21 cellular contexts compared by ENCODE assay signal in genomic region chr1:78054972-78055371, GRCh38. TPM values are rescaled to one million over a fixed set of nuclear protein-coding genes. Genes with fewer than 3 reads are reported as not detected.
DNase-seq lines count a peak whose midpoint lies in the region; ATAC-seq, FAIRE-seq and TF ChIP-seq lines count a peak whose summit lies in the region.
"Had no signal": no experiment of that assay in that cellular context is flagged by ENCODE, and none has a peak within 500 bp of the region (broad histone marks: within the 10 kb centered on the region; RNA-seq: fewer than 3 reads in every experiment).

No MANE protein-coding gene starts in this region.

- no peak overlapping the region for H3K4me3 Mint-ChIP-seq in activated CD4-positive, alpha-beta T cell treated with anti-CD3 and anti-CD28 coated beads for 36 hours
- no peak overlapping the region for H3K4me3 Mint-ChIP-seq in activated CD4-positive, alpha-beta T cell treated with anti-CD3 and anti-CD28 coated beads, Interleukin-2, amount 10 ng/mL, durations not matched to agents 24 days and 14 days
- H3K4me3 Mint-ChIP-seq: CD4-positive, alpha-beta T cell had no signal

- H4K20me1 ChIP-seq in OCI-LY3 (ENCODE audit: insufficient read depth, low read length): no peaks in the 10 kb centered on the region

- H3K4me1 ChIP-seq in OCI-LY3 (ENCODE audit: low read length) (no peaks in the 10 kb centered on the region), mucosa of descending colon (ENCODE audit: low read depth) (no peaks in the 10 kb centered on the region)
- H3K4me1 ChIP-seq: BE2C, Caco-2 had no signal

- no peaks in the 10 kb centered on the region for H3K36me3 ChIP-seq in OCI-LY3 (replicated peaks; ENCODE audit: low read depth, low read length)
- no peaks in the 10 kb centered on the region for H3K36me3 ChIP-seq in mucosa of descending colon (ENCODE audit: low read depth)
- H3K36me3 ChIP-seq: BE2C had no signal

- H3K9ac ChIP-seq in OCI-LY3 (ENCODE audit: low read length): no peak overlapping the region

- POLR2A ChIA-PET in activated CD4-positive, alpha-beta T cell treated with anti-CD3 and anti-CD28 coated beads for 36 hours (lab: Charles Lee): no interaction called here

- FAIRE-seq in GM19239 (lab: Jason Lieb, UNC): no peak

- H3K79me2 ChIP-seq in OCI-LY3 (ENCODE audit: low read length): no peaks in the 10 kb centered on the region

- ATAC-seq in activated CD4-positive, alpha-beta T cell treated with anti-CD3 and anti-CD28 coated beads for 36 hours: peak; percentile 23
- peak; percentile 35 for ATAC-seq in mucosa of descending colon
- no peak for ATAC-seq in HG02884 (IDR thresholded peaks at IDR 0.05; ENCODE audit: unreplicated experiment)

- H2AFZ ChIP-seq in OCI-LY3 (ENCODE audit: low read depth, low read length): peak overlapping the region; percentile 65; the same call in 1 of the 2 replicates

- intact Hi-C loops in activated CD4-positive, alpha-beta T cell treated with anti-CD3 and anti-CD28 coated beads for 36 hours (cut with DNase I, micrococcal nuclease): no loop called here
- intact Hi-C loops in activated CD4-positive, alpha-beta T cell treated with anti-CD3 and anti-CD28 coated beads, Interleukin-2, amount 10 ng/mL, durations not matched to agents 24 days and 14 days (cut with micrococcal nuclease): no loop called here
- intact Hi-C loops in mucosa of descending colon (cut with DNase I, micrococcal nuclease): no loop called here

- H3K4me1 Mint-ChIP-seq in activated CD4-positive, alpha-beta T cell treated with anti-CD3 and anti-CD28 coated beads for 36 hours: peaks cover 5% of the 10 kb centered on the region
- peaks cover 8% of the 10 kb centered on the region for H3K4me1 Mint-ChIP-seq in activated CD4-positive, alpha-beta T cell treated with anti-CD3 and anti-CD28 coated beads, Interleukin-2, amount 10 ng/mL, durations not matched to agents 24 days and 14 days
- H3K4me1 Mint-ChIP-seq: IgD-negative memory B cell had no signal

- H3K4me3 ChIP-seq in OCI-LY3 (ENCODE audit: low read length) (no peak overlapping the region), mucosa of descending colon (no peak overlapping the region)

- H3K4me2 ChIP-seq in OCI-LY3 (ENCODE audit: low read length): no peak overlapping the region

- H3K36me3 Mint-ChIP-seq in activated CD4-positive, alpha-beta T cell treated with anti-CD3 and anti-CD28 coated beads for 36 hours (ENCODE audit: low read depth): no peaks in the 10 kb centered on the region
- no peaks in the 10 kb centered on the region for H3K36me3 Mint-ChIP-seq in activated CD4-positive, alpha-beta T cell treated with anti-CD3 and anti-CD28 coated beads, Interleukin-2, amount 10 ng/mL, durations not matched to agents 24 days and 14 days (ENCODE audit: low read depth)
- H3K36me3 Mint-ChIP-seq: IgD-negative memory B cell had no signal

- H3K27ac ChIP-seq in OCI-LY3 (ENCODE audit: low read length): no peak overlapping the region

- peaks cover 6% of the 10 kb centered on the region for H3K27me3 Mint-ChIP-seq in activated CD4-positive, alpha-beta T cell treated with anti-CD3 and anti-CD28 coated beads for 36 hours
- H3K27me3 Mint-ChIP-seq in activated CD4-positive, alpha-beta T cell treated with anti-CD3 and anti-CD28 coated beads, Interleukin-2, amount 10 ng/mL, durations not matched to agents 24 days and 14 days: peaks cover 12% of the 10 kb centered on the region

- H3K27ac Mint-ChIP-seq in activated CD4-positive, alpha-beta T cell treated with anti-CD3 and anti-CD28 coated beads for 36 hours: no peak overlapping the region
- H3K27ac Mint-ChIP-seq in activated CD4-positive, alpha-beta T cell treated with anti-CD3 and anti-CD28 coated beads, Interleukin-2, amount 10 ng/mL, durations not matched to agents 24 days and 14 days: no peak overlapping the region
- H3K27ac Mint-ChIP-seq: CD4-positive, alpha-beta T cell; IgD-negative memory B cell had no signal

- H3K9me3 ChIP-seq in OCI-LY3 (ENCODE audit: insufficient read depth, low read length) (no peaks in the 10 kb centered on the region), mucosa of descending colon (no peaks in the 10 kb centered on the region)
- H3K9me3 ChIP-seq: BE2C, Caco-2 had no signal

- CTCF ChIA-PET in activated CD4-positive, alpha-beta T cell treated with anti-CD3 and anti-CD28 coated beads for 36 hours (lab: Charles Lee): no interaction called here

- TF ChIP-seq CTCF in OCI-LY3 (IDR thresholded peaks at IDR 0.05; ENCODE audit: low read depth, low read length): no peak
- no peak for TF ChIP-seq CTCF in mucosa of descending colon (IDR thresholded peaks at IDR 0.05)

- no peaks in the 10 kb centered on the region for H3K9me3 Mint-ChIP-seq in activated CD4-positive, alpha-beta T cell treated with anti-CD3 and anti-CD28 coated beads for 36 hours (ENCODE audit: low read depth)
- H3K9me3 Mint-ChIP-seq in activated CD4-positive, alpha-beta T cell treated with anti-CD3 and anti-CD28 coated beads, Interleukin-2, amount 10 ng/mL, durations not matched to agents 24 days and 14 days: peaks cover 7% of the 10 kb centered on the region
- H3K9me3 Mint-ChIP-seq: CD4-positive, alpha-beta T cell; IgD-negative memory B cell had no signal

- DNase-seq in activated CD4-positive, alpha-beta T cell treated with anti-CD3 and anti-CD28 coated beads for 36 hours: no peak
- DNase-seq in activated CD4-positive, alpha-beta T cell treated with anti-CD3 and anti-CD28 coated beads, Interleukin-2, amount 10 ng/mL, durations not matched to agents 24 days and 14 days: no peak
- DNase-seq in mucosa of descending colon (no peak), T-helper 2 cell (no peak), GM19239 (ENCODE audit: insufficient read length, low spot score) (no peak)
- DNase-seq in activated CD4-positive, CD25-positive, alpha-beta regulatory T cell treated with anti-CD3 and anti-CD28 coated beads, Interleukin-2, amount 50 U/mL, for 72 hours: no peak
- DNase-seq: BE2C; Caco-2; CD4-positive, alpha-beta T cell; H7; MV-4-11; NCI-H187; NCI-H2107; NCI-H510A; NCI-H748 treated with DMSO at 0.1 percent for 48 hours; PC-3; RPMI8226; SHP77 treated with DMSO at 0.1 percent for 48 hours had no signal

- H3K27me3 ChIP-seq in OCI-LY3 (ENCODE audit: low read depth, low read length): no peaks in the 10 kb centered on the region
- H3K27me3 ChIP-seq: BE2C had no signal

RNA-seq across cellular contexts. Expression of gene GIPC2, which starts 9.2 kb away (rescaled TPM):
- total RNA-seq in activated CD4-positive, alpha-beta T cell treated with anti-CD3 and anti-CD28 coated beads for 36 hours: under 1 TPM; 0.05 to 0.09 TPM
- 0.05 TPM in 1 of 2 replicates, not detected in the other for total RNA-seq in activated CD4-positive, alpha-beta T cell treated with anti-CD3 and anti-CD28 coated beads, Interleukin-2, amount 10 ng/mL, durations not matched to agents 24 days and 14 days
- 10 to 100 TPM; 12.8 to 34.7 (median 27.9) TPM for total RNA-seq in mucosa of descending colon
- total RNA-seq: CD4-positive, alpha-beta T cell; PC-3 had no signal

RNA-seq across cellular contexts. Expression of gene DNAJB4, which starts 50.2 kb away (rescaled TPM):
- total RNA-seq in activated CD4-positive, alpha-beta T cell treated with anti-CD3 and anti-CD28 coated beads for 36 hours: 1 to 10 TPM; 8.8 to 9.8 TPM
- 10.3 and 11.0 TPM in 2 replicates for total RNA-seq in activated CD4-positive, alpha-beta T cell treated with anti-CD3 and anti-CD28 coated beads, Interleukin-2, amount 10 ng/mL, durations not matched to agents 24 days and 14 days
- 10 to 100 TPM; 15.8 to 42.2 (median 19.4) TPM for total RNA-seq in mucosa of descending colon

Comparison
In these comparisons a context has a peak if more than half of its experiments do, and no peak if none do; other contexts are left out.
1. RNA of gene GIPC2, which starts 9.2 kb away (total RNA-seq): 12.8 to 34.7 TPM in mucosa of descending colon; 0.05 to 0.09 TPM in activated CD4-positive, alpha-beta T cell treated with anti-CD3 and anti-CD28 coated beads for 36 hours and 0.05 TPM in activated CD4-positive, alpha-beta T cell treated with anti-CD3 and anti-CD28 coated beads, Interleukin-2, amount 10 ng/mL, durations not matched to agents 24 days and 14 days; every median in the first group is over 10 times any median in the second.